In the genomic region with DNA sequence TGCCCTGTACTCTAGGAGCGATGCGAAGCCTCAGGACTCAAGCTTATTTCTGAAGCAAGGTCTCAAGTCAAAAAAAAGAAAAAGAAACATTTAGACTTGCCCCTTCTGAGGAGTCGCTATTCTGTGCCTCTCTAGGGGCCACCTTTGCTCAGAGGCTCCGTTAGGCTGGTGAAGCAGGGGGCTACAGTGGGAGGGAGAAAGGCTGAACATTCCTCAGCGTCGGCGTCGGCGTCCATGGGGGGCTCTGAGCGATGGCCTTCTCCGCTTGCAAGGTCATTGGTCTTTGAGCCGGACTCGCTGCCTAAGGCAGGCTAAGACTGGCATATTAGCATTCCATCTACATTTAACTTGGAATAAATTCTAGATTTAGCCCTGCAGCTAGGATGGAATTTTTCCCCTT, we compare ENCODE assay signal across 20 cellular contexts.
"Had no signal": no experiment of that assay in that cellular context is flagged by ENCODE, and none has a peak within 500 bp of the region (broad histone marks: within the 10 kb centered on the region; RNA-seq: fewer than 3 reads in every experiment).

No MANE protein-coding gene starts in this region.

- H3K9me3 Mint-ChIP-seq: activated CD4-positive, alpha-beta memory T cell treated with anti-CD3 and anti-CD28 coated beads, Interleukin-2, amount 10 ng/mL, durations not matched to agents 7 days and 5 days; activated CD4-positive, alpha-beta T cell treated with anti-CD3 and anti-CD28 coated beads, Interleukin-2, amount 10 ng/mL, durations not matched to agents 7 days and 5 days; activated T-cell treated with anti-CD3 and anti-CD28 coated beads, Interleukin-2, amount 50 U/mL, for 72 hours had no signal

- H3K27ac ChIP-seq: epithelial cell of prostate, esophagus squamous epithelium, right lobe of liver, SK-N-MC, upper lobe of right lung, WERI-Rb-1 had no signal

- H3K9me3 ChIP-seq: ascending aorta, esophagus squamous epithelium, right lobe of liver, upper lobe of right lung had no signal

- H3K27me3 ChIP-seq: ascending aorta, esophagus squamous epithelium, right lobe of liver, upper lobe of right lung had no signal

- H3K27me3 Mint-ChIP-seq: activated naive CD8-positive, alpha-beta T cell had no signal

- H3K36me3 ChIP-seq: ascending aorta, esophagus squamous epithelium, right lobe of liver, upper lobe of right lung, WERI-Rb-1 had no signal

- H3K4me1 Mint-ChIP-seq: activated CD4-positive, alpha-beta memory T cell treated with anti-CD3 and anti-CD28 coated beads, Interleukin-2, amount 10 ng/mL, durations not matched to agents 7 days and 5 days; activated CD4-positive, alpha-beta T cell treated with anti-CD3 and anti-CD28 coated beads, Interleukin-2, amount 10 ng/mL, durations not matched to agents 7 days and 5 days; naive thymus-derived CD8-positive, alpha-beta T cell had no signal

- H3K4me3 Mint-ChIP-seq: activated CD4-positive, alpha-beta memory T cell treated with anti-CD3 and anti-CD28 coated beads, Interleukin-2, amount 10 ng/mL, durations not matched to agents 7 days and 5 days; activated CD4-positive, alpha-beta T cell treated with anti-CD3 and anti-CD28 coated beads, Interleukin-2, amount 10 ng/mL, durations not matched to agents 7 days and 5 days; activated naive CD8-positive, alpha-beta T cell; activated T-cell treated with anti-CD3 and anti-CD28 coated beads, Interleukin-2, amount 50 U/mL, for 72 hours; brain; naive thymus-derived CD8-positive, alpha-beta T cell; neural crest cell had no signal

- H3K36me3 Mint-ChIP-seq: activated naive CD8-positive, alpha-beta T cell; brain; naive thymus-derived CD8-positive, alpha-beta T cell had no signal

- DNase-seq: activated CD4-positive, alpha-beta memory T cell treated with anti-CD3 and anti-CD28 coated beads, Interleukin-2, amount 10 ng/mL, durations not matched to agents 7 days and 5 days; activated CD4-positive, alpha-beta T cell treated with anti-CD3 and anti-CD28 coated beads, Interleukin-2, amount 10 ng/mL, durations not matched to agents 7 days and 5 days; activated CD4-positive, CD25-positive, alpha-beta regulatory T cell treated with anti-CD3 and anti-CD28 coated beads, Interleukin-2, amount 50 U/mL, for 72 hours; activated naive CD4-positive, alpha-beta T cell; activated T-cell treated with anti-CD3 and anti-CD28 coated beads, Interleukin-2, amount 50 U/mL, for 72 hours; esophagus squamous epithelium; left cardiac atrium; midbrain; right lobe of liver; stimulated activated CD4-positive, alpha-beta T cell treated with anti-CD3 and anti-CD28 coated beads, Interleukin-2, amount 100 ng/mL, for 48 hours; stimulated activated naive CD4-positive, alpha-beta T cell treated with Interleukin-2 at 50 U/mL for 16 hours; upper lobe of right lung; WERI-Rb-1 had no signal

- H3K27ac Mint-ChIP-seq: activated CD4-positive, alpha-beta memory T cell treated with anti-CD3 and anti-CD28 coated beads, Interleukin-2, amount 10 ng/mL, durations not matched to agents 7 days and 5 days; activated CD4-positive, alpha-beta T cell treated with anti-CD3 and anti-CD28 coated beads, Interleukin-2, amount 10 ng/mL, durations not matched to agents 7 days and 5 days; activated naive CD8-positive, alpha-beta T cell; activated T-cell treated with anti-CD3 and anti-CD28 coated beads, Interleukin-2, amount 50 U/mL, for 72 hours had no signal

- H3K4me1 ChIP-seq: upper lobe of right lung had no signal

- H3K4me3 ChIP-seq: ascending aorta, esophagus squamous epithelium, right lobe of liver, SK-N-MC, upper lobe of right lung had no signal
